ENCODE assay signal across 8 cellular contexts in the genomic region with DNA sequence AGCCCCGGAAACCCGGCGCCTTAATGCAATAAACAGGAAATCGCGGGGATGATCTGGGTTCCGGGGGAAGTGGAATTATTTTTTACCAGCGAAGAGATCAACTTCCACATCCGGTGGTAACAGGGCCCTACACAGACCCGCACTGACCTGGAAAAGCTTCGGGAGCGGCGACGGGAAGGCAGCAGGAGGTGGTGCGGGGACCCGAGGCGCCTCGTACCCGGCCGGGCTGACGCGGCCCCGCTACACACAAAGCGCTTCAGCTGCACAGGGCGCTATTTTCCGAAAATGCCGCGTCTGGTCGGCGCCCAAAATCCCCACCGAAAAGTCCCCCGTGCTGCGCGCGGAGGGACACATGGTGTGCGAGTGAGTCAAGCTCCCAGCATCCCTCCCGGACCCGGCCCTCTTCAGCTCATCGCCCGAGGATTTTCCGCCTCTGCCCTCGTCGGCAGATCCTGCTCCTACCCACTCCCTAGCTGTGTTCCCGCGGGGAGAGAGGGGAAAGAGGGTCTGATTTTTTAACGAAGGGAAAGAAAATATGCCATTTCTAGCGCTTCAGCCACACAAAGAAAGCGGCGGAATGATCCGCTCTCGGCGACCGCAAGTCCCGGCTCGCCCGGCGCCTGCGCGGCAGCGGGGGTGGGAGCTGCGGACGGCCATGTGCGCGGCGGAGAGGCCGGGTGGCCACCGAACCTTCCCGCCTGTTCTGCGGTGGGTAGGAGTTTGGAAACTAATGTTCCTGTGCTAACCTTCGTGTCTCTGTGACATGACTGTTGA. TPM values are rescaled to one million over a fixed set of nuclear protein-coding genes. Genes with fewer than 3 reads are reported as not detected.
DNase-seq lines count a peak whose midpoint lies in the region; ATAC-seq and TF ChIP-seq lines count a peak whose summit lies in the region.

A gene (minus strand): TSS at position 361 of the 774 bp plus-strand sequence. CDS start 45,400 bp downstream, outside the sequence.

- peak within 1 kb of the TSS; percentile 97 to 98 (median 98) for H3K4me3 Mint-ChIP-seq in T-cell

- intact Hi-C loops in cardiac septum (cut with DNase I) (loop anchor here (1.0 to 10.0 kb wide), 2 partner anchors 69 to 550 kb away; a partner anchor contains a TSS), transverse colon (cut with DNase I; ENCODE audit: low total_unique reads) (loop anchor here (2.0 kb wide), 1 partner anchor 70 kb away; a partner anchor contains a TSS)

- peaks cover 0 to 2% of the 10 kb centered on the region in 2 donors for H3K27me3 Mint-ChIP-seq in T-cell

- no peak for TF ChIP-seq EP300 in transverse colon (IDR thresholded peaks at IDR 0.05; ENCODE audit: low read depth)

- H3K9me3 ChIP-seq in transverse colon = no peaks in the 10 kb centered on the region

- peak within 1 kb of the TSS; percentile 96 for H3K4me3 ChIP-seq in GM08714 (ENCODE audit: low read length)
- peak within 1 kb of the TSS; percentile 78 to 93 (median 84) for H3K4me3 ChIP-seq in transverse colon

- peak; percentile 56 for ATAC-seq in HG02642 (IDR thresholded peaks at IDR 0.05; ENCODE audit: poor library complexity, unreplicated experiment)
- peak; percentile 62 to 72 (median 67) for ATAC-seq in T-cell (replicated peaks in 1 of 4)

- CTCF ChIA-PET in T-cell (lab: Charles Lee) = interaction anchor here in 1 of 2 donors (0.6 to 1.4 kb wide), 6 partner anchors 8 to 1549 kb away, joined by 3 to 7 read pairs (median 4); a partner anchor contains a TSS

- H3K27ac ChIP-seq in adipose tissue (ENCODE audit: low read depth, low read length) (peak within 1 kb of the TSS; percentile 91), transverse colon (peak within 1 kb of the TSS; percentile 98 to 99 (median 98))

- in situ Hi-C loops in transverse colon (cut with MboI; ENCODE audit: low pct_ligation_motif_present in 1 of 4, low pct_unique_long_range_greater_than_20kb in 1 of 4, low sequenced_read_pairs in 3 of 4) = no loop called here

- DNase-seq in NCI-H1417 treated with DMSO at 0.1 percent for 48 hours (lab: John Stamatoyannopoulos, UW) (peak; percentile 75), T-cell (peak; percentile 68 to 91 (median 83)), cardiac septum (ENCODE audit: low spot score) (peak; percentile 94), pons (ENCODE audit: low spot score) (peak; percentile 90), transverse colon (peak; percentile 89)

- no peaks in the 10 kb centered on the region for H3K9me3 Mint-ChIP-seq in T-cell

- H3K36me3 Mint-ChIP-seq in T-cell = peaks cover 21% of the 10 kb centered on the region

- peak within 1 kb of the TSS; percentile 98 to 99 for H3K27ac Mint-ChIP-seq in T-cell

- H3K27me3 ChIP-seq in transverse colon = no peaks in the 10 kb centered on the region

- H3K4me1 ChIP-seq in transverse colon = peaks cover 12 to 55% (median 38%) of the 10 kb centered on the region in 4 donors

- POLR2A ChIA-PET in T-cell (lab: Charles Lee) = interaction anchor here in 1 of 2 donors (0.5 to 1.1 kb wide), 4 partner anchors 14 to 331 kb away, joined by 3 to 7 read pairs (median 4); a partner anchor contains a TSS

- WGBS in adipose tissue, 3 donors = 0% methylated on average over 68 to 69 of the region's 69 CpGs
- 1% methylated on average over 69 of the region's 69 CpGs; no CpG with 5 or more reads in 1 of the 2 donors for WGBS in transverse colon (ENCODE audit: low coverage in 1 of 2), 2 donors

- H3K36me3 ChIP-seq in transverse colon = no peaks in the 10 kb centered on the region

- TF ChIP-seq CTCF in transverse colon (IDR thresholded peaks at IDR 0.05) = no peak

- H3K4me1 Mint-ChIP-seq in T-cell = peaks cover 51 to 58% (median 57%) of the 10 kb centered on the region in 3 donors

- peak; percentile 84 for TF ChIP-seq POLR2A in transverse colon (IDR thresholded peaks at IDR 0.05)

RNA-seq across cellular contexts. Expression of the gene that starts here (rescaled TPM):
- total RNA-seq in T-cell (10 to 100 TPM; 15.4 to 21.6 (median 19.5) TPM), cardiac septum (12.0 TPM), transverse colon (10 to 100 TPM in 2 of 4 donors, 1 to 10 TPM in 2; 2.2 to 21.4 (median 13.1) TPM)
- 10 to 100 TPM in 1 of 3 donors, 1 to 10 TPM in 2; 3.5 to 15.4 (median 6.7) TPM for polyA plus RNA-seq in adipose tissue

Comparison
In these comparisons a context has a peak if more than half of its experiments do, and no peak if none do; other contexts are left out.
1. Peak in every context shown above with its lines: DNase-seq, ATAC-seq, H3K4me3 ChIP-seq and H3K27ac ChIP-seq.